ENCODE assay signal across 16 cellular contexts in genomic region chr11:66686801-66687750, GRCh38. TPM values are rescaled to one million over a fixed set of nuclear protein-coding genes. Genes with fewer than 3 reads are reported as not detected.
A peak's percentile ranks its signal among the peaks of the same experiment; 100 is the strongest.
DNase-seq lines count a peak whose midpoint lies in the region; ATAC-seq and TF ChIP-seq lines count a peak whose summit lies in the region.
"Had no signal": no experiment of that assay in that cellular context is flagged by ENCODE, and none has a peak within 500 bp of the region (broad histone marks: within the 10 kb centered on the region; RNA-seq: fewer than 3 reads in every experiment).

No MANE protein-coding gene starts in this region.

- peaks cover 33% of the 10 kb centered on the region for H3K36me3 Mint-ChIP-seq in Caco-2 (ENCODE audit: insufficient read depth, unreplicated experiment)
- H3K36me3 Mint-ChIP-seq: activated naive CD4-positive, alpha-beta T cell treated with anti-CD3 and anti-CD28 coated beads, Interleukin-2, amount 50 U/mL, for 24 hours; memory B cell had no signal

- peak overlapping the region; percentile 28 for H3K18ac ChIP-seq in trophoblast cell (ENCODE audit: low read length)

- no peak overlapping the region for H3K4me3 Mint-ChIP-seq in Caco-2 (ENCODE audit: unreplicated experiment)
- H3K4me3 Mint-ChIP-seq: activated naive CD4-positive, alpha-beta T cell treated with anti-CD3 and anti-CD28 coated beads, Interleukin-2, amount 50 U/mL, for 24 hours; memory B cell had no signal

- POLR2A ChIA-PET in Caco-2 (lab: Charles Lee) = interaction anchor here (1.6 kb wide), 1 partner anchor 9 kb away, joined by 5 read pairs; the partner anchor contains the start of gene RBM4B

- H3K79me2 ChIP-seq in trophoblast cell (ENCODE audit: control insufficient read depth, insufficient read depth, low read length, poor library complexity) = peaks cover 3% of the 10 kb centered on the region

- H3K27me3 Mint-ChIP-seq in Caco-2 (ENCODE audit: insufficient read depth, unreplicated experiment) = no peaks in the 10 kb centered on the region
- H3K27me3 Mint-ChIP-seq: activated naive CD4-positive, alpha-beta T cell treated with anti-CD3 and anti-CD28 coated beads, Interleukin-2, amount 50 U/mL, for 24 hours had no signal

- H3K4me3 ChIP-seq in Caco-2 (ENCODE audit: low read depth, low read length) = no peak overlapping the region
- no peak overlapping the region for H3K4me3 ChIP-seq in epithelial cell of esophagus (ENCODE audit: low read length)
- no peak overlapping the region for H3K4me3 ChIP-seq in trophoblast cell (ENCODE audit: low read depth, low read length)
- H3K4me3 ChIP-seq: dorsolateral prefrontal cortex, heart left ventricle, K562, stomach had no signal

- DNase-seq in Caco-2 (peak in 1 of 2 experiments; percentile 38), NCI-H1694 (lab: John Stamatoyannopoulos, UW) (peak; percentile 21), epithelial cell of esophagus (ENCODE audit: low read depth) (peak; percentile 96), trophoblast cell (peak; percentile 19 to 28), UCSD-AML1 (lab: John Stamatoyannopoulos, UW; ENCODE audit: unreplicated experiment) (no peak)
- DNase-seq: activated CD4-positive, alpha-beta T cell treated with anti-CD3 and anti-CD28 coated beads, Interleukin-2, amount 50 U/mL, for 1 hour; heart left ventricle; NCI-H526; stomach had no signal

- peaks cover 16% of the 10 kb centered on the region for H3K4me1 ChIP-seq in Caco-2
- H3K4me1 ChIP-seq in trophoblast cell (ENCODE audit: control insufficient read depth in 1 of 2, insufficient read depth in 2 of 2, low read length in 2 of 2) = peaks cover 21 to 24% of the 10 kb centered on the region in 2 experiments
- H3K4me1 ChIP-seq: heart left ventricle, stomach had no signal

- BruUV-seq in Caco-2 (replicated peaks; lab: Mats Ljungman, UMichigan) = no TSS peak

- peak overlapping the region; percentile 15 for H3K4me2 ChIP-seq in trophoblast cell (ENCODE audit: low read length)

- peaks cover 11% of the 10 kb centered on the region for H3K79me1 ChIP-seq in trophoblast cell (ENCODE audit: low read length)

- no peaks in the 10 kb centered on the region for H3K9me3 ChIP-seq in Caco-2
- H3K9me3 ChIP-seq in trophoblast cell (ENCODE audit: insufficient read depth, low read depth, low read length) = no peaks in the 10 kb centered on the region
- H3K9me3 ChIP-seq: heart left ventricle, stomach had no signal

- no peak overlapping the region for H3K23ac ChIP-seq in trophoblast cell (ENCODE audit: low read length)

- intact Hi-C loops in Caco-2 (cut with micrococcal nuclease; ENCODE audit: unreplicated experiment) = no loop called here

- no peak overlapping the region for H4K12ac ChIP-seq in trophoblast cell (ENCODE audit: low read depth, low read length)

- H4K8ac ChIP-seq in trophoblast cell (ENCODE audit: low read depth, low read length) = peak overlapping the region; percentile 0

- H3K9ac ChIP-seq in trophoblast cell (ENCODE audit: low read length) = no peak overlapping the region

- H2AFZ ChIP-seq in trophoblast cell (ENCODE audit: insufficient read depth, low read length, poor library complexity) = no peak overlapping the region

- H3K36me3 ChIP-seq in Caco-2 (ENCODE audit: control insufficient read depth, insufficient read depth, low read length) = 0 out of 2 replicates have a peak, but pooled peaks cover 1% of the 10 kb centered on the region
- peaks cover 2 to 18% of the 10 kb centered on the region in 2 experiments for H3K36me3 ChIP-seq in trophoblast cell (ENCODE audit: control insufficient read depth in 1 of 2, insufficient read depth in 2 of 2, low read length in 2 of 2)
- H3K36me3 ChIP-seq: heart left ventricle had no signal

- H3K27ac Mint-ChIP-seq in Caco-2 (ENCODE audit: unreplicated experiment) = peak overlapping the region; percentile 18
- H3K27ac Mint-ChIP-seq: activated naive CD4-positive, alpha-beta T cell treated with anti-CD3 and anti-CD28 coated beads, Interleukin-2, amount 50 U/mL, for 24 hours had no signal

- no peak overlapping the region for H3K4ac ChIP-seq in trophoblast cell (ENCODE audit: low read depth, low read length)

- H4K91ac ChIP-seq in trophoblast cell (ENCODE audit: low read depth, low read length) = peak overlapping the region; percentile 72

- TF ChIP-seq CTCF in Caco-2 (IDR thresholded peaks at IDR 0.05; ENCODE audit: insufficient read depth in 1 of 2, low read depth in 1 of 2, low read length in 1 of 2, severe bottlenecking in 1 of 2, unreplicated experiment in 1 of 2) (no peak), epithelial cell of esophagus (IDR thresholded peaks at IDR 0.05; ENCODE audit: insufficient read depth, low read depth, low read length, missing control alignments) (peak; percentile 44)

- WGBS in trophoblast cell (ENCODE audit: extremely low coverage, insufficient coverage, insufficient read length) = no CpG with 5 or more reads among the region's 33 CpGs

- ATAC-seq in HG03025 (IDR thresholded peaks at IDR 0.05; ENCODE audit: low FRiP score, unreplicated experiment) (no peak), HG02938 (IDR thresholded peaks at IDR 0.05; ENCODE audit: unreplicated experiment) (no peak), GM18498 (IDR thresholded peaks at IDR 0.05; ENCODE audit: unreplicated experiment) (no peak)
- ATAC-seq: heart left ventricle, K562 had no signal

- H2BK5ac ChIP-seq in trophoblast cell (ENCODE audit: low read depth, low read length, poor library complexity) = peak overlapping the region; percentile 1

- H2BK120ac ChIP-seq in trophoblast cell (ENCODE audit: insufficient read depth, low read length, poor library complexity) = peak overlapping the region; percentile 26

- H3K27ac ChIP-seq in trophoblast cell (ENCODE audit: low read depth, low read length) = peak overlapping the region; percentile 63
- H3K27ac ChIP-seq: heart left ventricle, stomach had no signal

- no peaks in the 10 kb centered on the region for H3K9me3 Mint-ChIP-seq in Caco-2 (ENCODE audit: unreplicated experiment)
- H3K9me3 Mint-ChIP-seq: activated naive CD4-positive, alpha-beta T cell treated with anti-CD3 and anti-CD28 coated beads, Interleukin-2, amount 50 U/mL, for 24 hours; memory B cell had no signal

- H2AK5ac ChIP-seq in trophoblast cell (ENCODE audit: low read length) = peak overlapping the region; percentile 42

- H3K14ac ChIP-seq in trophoblast cell (ENCODE audit: low read length) = peak overlapping the region; percentile 30

- H3K27me3 ChIP-seq in Caco-2 (replicated peaks; ENCODE audit: control insufficient read depth, insufficient read depth, low read length) (no peaks in the 10 kb centered on the region), trophoblast cell (ENCODE audit: insufficient read depth, low read length) (no peaks in the 10 kb centered on the region)
- H3K27me3 ChIP-seq: dorsolateral prefrontal cortex, heart left ventricle, stomach had no signal

- CTCF ChIA-PET in Caco-2 (lab: Charles Lee) = interaction anchor here (1.6 to 2.6 kb wide), 2 partner anchors 9 to 147 kb away, joined by 6 to 10 read pairs; partner anchors contain the start of gene RBM4B

- peak overlapping the region; percentile 37 for H2BK12ac ChIP-seq in trophoblast cell (ENCODE audit: low read length)

- H3K4me1 Mint-ChIP-seq in Caco-2 (ENCODE audit: low read depth, unreplicated experiment) = peaks cover 11% of the 10 kb centered on the region
- H3K4me1 Mint-ChIP-seq: activated naive CD4-positive, alpha-beta T cell treated with anti-CD3 and anti-CD28 coated beads, Interleukin-2, amount 50 U/mL, for 24 hours; memory B cell had no signal

RNA-seq across cellular contexts. Expression of gene RBM4B, which starts 9.4 kb away (rescaled TPM):
- 39.8 and 45.8 TPM in 2 replicates for total RNA-seq in Caco-2 (2022)
- polyA plus RNA-seq in trophoblast cell (2013) = 23.6 and 23.8 TPM in 2 replicates

RNA-seq across cellular contexts. Expression of gene SPTBN2, which starts 41.9 kb away (rescaled TPM):
- total RNA-seq in Caco-2 (2022) = 37.6 and 45.0 TPM in 2 replicates
- 7.6 and 8.6 TPM in 2 replicates for polyA plus RNA-seq in trophoblast cell (2013)

RNA-seq across cellular contexts. Expression of gene RBM4, which starts 48.6 kb away (rescaled TPM):
- 257 and 273 TPM in 2 replicates for total RNA-seq in Caco-2 (2022)
- polyA plus RNA-seq in trophoblast cell (2013) = 136 and 139 TPM in 2 replicates
